18 cellular contexts compared by ENCODE assay signal in genomic region chr9:98771209-98771874, GRCh38.
"Had no signal": no experiment of that assay in that cellular context is flagged by ENCODE, and none has a peak within 500 bp of the region (broad histone marks: within the 10 kb centered on the region; RNA-seq: fewer than 3 reads in every experiment).

No MANE protein-coding gene starts in this region.

- ATAC-seq: effector memory CD8-positive, alpha-beta T cell; foreskin keratinocyte; gastroesophageal sphincter; left cardiac atrium; lower lobe of right lung had no signal

- H3K9me3 ChIP-seq: esophagus muscularis mucosa, gastroesophageal sphincter, heart left ventricle, left ventricle myocardium inferior, lower lobe of right lung had no signal

- H3K4me1 ChIP-seq: esophagus muscularis mucosa, foreskin keratinocyte, gastroesophageal sphincter, heart left ventricle, left ventricle myocardium inferior, lower lobe of right lung had no signal

- H3K27me3 ChIP-seq: esophagus muscularis mucosa, foreskin keratinocyte, gastroesophageal sphincter, heart left ventricle, hepatocyte had no signal

- H3K4me3 Mint-ChIP-seq: dendritic cell treated with granulocyte-macrophage colony-stimulating factor and Interleukin-4, amounts not matched to agents 40 ng/mL and 50 ng/mL, for 4 days; effector memory CD8-positive, alpha-beta T cell; endodermal cell had no signal

- H3K27me3 Mint-ChIP-seq: dendritic cell treated with granulocyte-macrophage colony-stimulating factor and Interleukin-4, amounts not matched to agents 40 ng/mL and 50 ng/mL, for 4 days; effector memory CD8-positive, alpha-beta T cell had no signal

- H3K27ac Mint-ChIP-seq: dendritic cell treated with granulocyte-macrophage colony-stimulating factor and Interleukin-4, amounts not matched to agents 40 ng/mL and 50 ng/mL, for 4 days; endodermal cell had no signal

- DNase-seq: central memory CD4-positive, alpha-beta T cell; effector CD8-positive, alpha-beta T cell; effector memory CD8-positive, alpha-beta T cell; endodermal cell; foreskin keratinocyte; heart left ventricle; hypothalamus; left cardiac atrium; left ventricle myocardium inferior; lower lobe of right lung; mesenchymal stem cell; midbrain had no signal

- H3K4me3 ChIP-seq: coronary artery, esophagus muscularis mucosa, gastroesophageal sphincter, heart left ventricle, hepatocyte, left ventricle myocardium inferior, lower lobe of right lung had no signal

- H3K27ac ChIP-seq: coronary artery, epithelial cell of prostate, esophagus muscularis mucosa, foreskin keratinocyte, gastroesophageal sphincter, heart left ventricle, hepatocyte, left ventricle myocardium inferior, lower lobe of right lung had no signal

- H3K9me3 Mint-ChIP-seq: dendritic cell treated with granulocyte-macrophage colony-stimulating factor and Interleukin-4, amounts not matched to agents 40 ng/mL and 50 ng/mL, for 4 days; effector memory CD8-positive, alpha-beta T cell; endodermal cell had no signal
